In genomic region chr1:168499094-168500049, GRCh38 we compare ENCODE assay signal across 18 cellular contexts. TPM values are rescaled to one million over a fixed set of nuclear protein-coding genes. Genes with fewer than 3 reads are reported as not detected.
A peak's percentile ranks its signal among the peaks of the same experiment; 100 is the strongest.
DNase-seq lines count a peak whose midpoint lies in the region; ATAC-seq, FAIRE-seq and TF ChIP-seq lines count a peak whose summit lies in the region.
"Had no signal": no experiment of that assay in that cellular context is flagged by ENCODE, and none has a peak within 500 bp of the region (broad histone marks: within the 10 kb centered on the region; RNA-seq: fewer than 3 reads in every experiment).

No MANE protein-coding gene starts in this region.

- TF ChIP-seq CTCF in GM12878 (IDR thresholded peaks at IDR 0.05 in 2 of 3, conservative IDR thresholded peaks at IDR 0.05 in 1 of 3; ENCODE audit: control insufficient read depth in 2 of 3, extremely low read depth in 1 of 3, insufficient read depth in 1 of 3, low read depth in 3 of 3, low read length in 3 of 3) (no peak), progenitor cell of endocrine pancreas (IDR thresholded peaks at IDR 0.05; ENCODE audit: unreplicated experiment) (no peak)

- H3K9me3 Mint-ChIP-seq in progenitor cell of endocrine pancreas (ENCODE audit: low read depth): peaks cover 8% of the 10 kb centered on the region

- H3K9me2 ChIP-seq in Karpas-422 (replicated peaks; ENCODE audit: insufficient read depth, low read length): no peaks in the 10 kb centered on the region

- 30% methylated on average over 5 of the region's 5 CpGs for WGBS in GM12878 (ENCODE audit: insufficient coverage, insufficient replicate concordance, low lambda C conversion rate, missing lambda C conversion rate)

- no peak for TF ChIP-seq EP300 in GM12878 (IDR thresholded peaks at IDR 0.05; ENCODE audit: borderline replicate concordance in 1 of 2, control insufficient read depth in 1 of 2, low read depth in 2 of 2, low read length in 2 of 2)

- ATAC-seq in GM19463 (IDR thresholded peaks at IDR 0.05; ENCODE audit: unreplicated experiment) (peak; percentile 32), GM12878 (peak; percentile 64)

- no peak overlapping the region for H3K4me3 Mint-ChIP-seq in progenitor cell of endocrine pancreas (ENCODE audit: low read depth)
- H3K4me3 Mint-ChIP-seq: activated naive CD4-positive, alpha-beta T cell treated with anti-CD3 and anti-CD28 coated beads, Interleukin-2, amount 10 ng/mL, durations not matched to agents 7 days and 5 days had no signal

- H3K9me3 ChIP-seq in GM12878 (replicated peaks; ENCODE audit: control insufficient read depth, insufficient read depth, low read length) (no peaks in the 10 kb centered on the region), Karpas-422 (ENCODE audit: low read length) (no peaks in the 10 kb centered on the region)

- intact Hi-C loops in GM12878 (cut with micrococcal nuclease; ENCODE audit: unreplicated experiment): no loop called here

- H4K20me1 ChIP-seq in GM12878 (ENCODE audit: control insufficient read depth, insufficient read depth) (no peaks in the 10 kb centered on the region), Karpas-422 (ENCODE audit: insufficient read depth, low read depth, low read length) (no peaks in the 10 kb centered on the region)

- H3K4me1 ChIP-seq in GM12878 (ENCODE audit: control insufficient read depth, insufficient read depth, low read length) (no peaks in the 10 kb centered on the region; the same call in none of the 2 replicates), Karpas-422 (ENCODE audit: low read length) (no peaks in the 10 kb centered on the region)

- TF ChIP-seq POLR2A in GM12878 (IDR thresholded peaks at IDR 0.05; ENCODE audit: low read depth, low read length): no peak

- no peak overlapping the region for H3K27ac ChIP-seq in GM12878 (ENCODE audit: control insufficient read depth, insufficient read depth)
- H3K27ac ChIP-seq in Karpas-422 (ENCODE audit: low read length): no peak overlapping the region
- H3K27ac ChIP-seq: SK-N-MC, WERI-Rb-1 had no signal

- FAIRE-seq in GM12878 (lab: Jason Lieb, UNC): no peak

- H3K4me3 ChIP-seq in GM12878 (no peak overlapping the region), Karpas-422 (ENCODE audit: low read length) (no peak overlapping the region)
- H3K4me3 ChIP-seq: SK-N-MC had no signal

- CTCF ChIA-PET in GM12878 (lab: Yijun Ruan, JAX): interaction anchor here (1.0 kb wide), 1 partner anchor 12 kb away, joined by 5 read pairs; no protein-coding TSS in a partner anchor

- DNase-seq in OCI-M2 (lab: John Stamatoyannopoulos, UW; ENCODE audit: unreplicated experiment) (peak; percentile 9), GM12878 (ENCODE audit: low read depth, low spot score) (no peak), progenitor cell of endocrine pancreas (ENCODE audit: low spot score, unreplicated experiment) (no peak), Karpas-422 (no peak), mesenteric fat pad (ENCODE audit: low spot score) (no peak), DMS79 (lab: John Stamatoyannopoulos, UW) (no peak), NCI-H1417 treated with DMSO at 0.1 percent for 48 hours (lab: John Stamatoyannopoulos, UW) (no peak)
- DNase-seq: activated naive CD4-positive, alpha-beta T cell treated with anti-CD3 and anti-CD28 coated beads, Interleukin-2, amount 10 ng/mL, durations not matched to agents 7 days and 5 days; caudate nucleus; islet precursor cell; posterior cingulate gyrus; WERI-Rb-1 had no signal

- POLR2A ChIA-PET in GM12878 (lab: Charles Lee): no interaction called here

- no peak overlapping the region for H3K9ac ChIP-seq in GM12878 (ENCODE audit: control insufficient read depth, insufficient read depth, low read length)
- no peak overlapping the region for H3K9ac ChIP-seq in Karpas-422 (ENCODE audit: low read length)

- H2AFZ ChIP-seq in GM12878 (ENCODE audit: control insufficient read depth, low read depth, low read length) (no peak overlapping the region), Karpas-422 (ENCODE audit: low read length) (no peak overlapping the region)

- H3K36me3 Mint-ChIP-seq in progenitor cell of endocrine pancreas (ENCODE audit: insufficient read depth): no peaks in the 10 kb centered on the region

- peak overlapping the region; percentile 76 for H3K27ac Mint-ChIP-seq in progenitor cell of endocrine pancreas
- H3K27ac Mint-ChIP-seq: activated naive CD4-positive, alpha-beta T cell treated with anti-CD3 and anti-CD28 coated beads, Interleukin-2, amount 10 ng/mL, durations not matched to agents 7 days and 5 days had no signal

- RAD21 ChIA-PET in GM12878 (lab: Charles Lee; ENCODE audit: unreplicated experiment): interaction anchor here (1.2 kb wide), 1 partner anchor 31 kb away, joined by 4 read pairs; no protein-coding TSS in a partner anchor

- H3K4me2 ChIP-seq in GM12878 (ENCODE audit: control insufficient read depth, insufficient read depth) (no peak overlapping the region), Karpas-422 (ENCODE audit: low read depth, low read length, poor library complexity, severe bottlenecking) (no peak overlapping the region)

- SMC1A ChIA-PET in GM12878 (lab: Charles Lee; ENCODE audit: uncharacterized antibody, unreplicated experiment): interaction anchor here (1.3 to 10.2 kb wide), 5 partner anchors 11 to 57 kb away, joined by 4 to 125 read pairs (median 5); no protein-coding TSS in a partner anchor

- no peaks in the 10 kb centered on the region for H3K27me3 Mint-ChIP-seq in progenitor cell of endocrine pancreas
- H3K27me3 Mint-ChIP-seq: activated naive CD4-positive, alpha-beta T cell treated with anti-CD3 and anti-CD28 coated beads, Interleukin-2, amount 10 ng/mL, durations not matched to agents 7 days and 5 days had no signal

- TF ChIP-seq RAD21 in GM12878 (IDR thresholded peaks at IDR 0.05; ENCODE audit: insufficient read depth, low read depth, low read length): no peak

- in situ Hi-C loops in GM12878 (cut with MboI): no loop called here

- H3K36me3 ChIP-seq in GM12878 (ENCODE audit: control insufficient read depth in 2 of 2, insufficient read depth in 2 of 2, low read length in 1 of 2): no peaks in the 10 kb centered on the region
- H3K36me3 ChIP-seq in Karpas-422 (ENCODE audit: insufficient read depth, low read length): no peaks in the 10 kb centered on the region
- H3K36me3 ChIP-seq: WERI-Rb-1 had no signal

- no peaks in the 10 kb centered on the region for H3K27me3 ChIP-seq in GM12878 (replicated peaks in 1 of 2; ENCODE audit: control insufficient read depth in 2 of 2, insufficient read depth in 2 of 2, low read length in 1 of 2)
- H3K27me3 ChIP-seq in Karpas-422 (ENCODE audit: low read length): 0 out of 2 replicates have a peak, but pooled peaks cover 2% of the 10 kb centered on the region

- no TSS peak for BruUV-seq in GM12878 (replicated peaks; lab: Mats Ljungman, UMichigan)

- H3K79me2 ChIP-seq in GM12878 (ENCODE audit: control insufficient read depth, insufficient read depth, low read length) (no peaks in the 10 kb centered on the region), Karpas-422 (ENCODE audit: low read length) (no peaks in the 10 kb centered on the region)

- H3K4me1 Mint-ChIP-seq in progenitor cell of endocrine pancreas (ENCODE audit: low read depth): peaks cover 40% of the 10 kb centered on the region

TF ChIP-seq in GM12878, 131 proteins besides CTCF, POLR2A, EP300 and RAD21 (continues in another document):
- TF ChIP-seq SP1 (IDR thresholded peaks at IDR 0.05; ENCODE audit: low read depth, low read length): no peak
- no peak for TF ChIP-seq YY1 (IDR thresholded peaks at IDR 0.05; ENCODE audit: low read depth, low read length)
- no peak for TF ChIP-seq TBL1XR1 (IDR thresholded peaks at IDR 0.05; ENCODE audit: low read depth, low read length)
- TF ChIP-seq ZZZ3 (IDR thresholded peaks at IDR 0.05; ENCODE audit: control insufficient read depth, insufficient read length, low read depth): no peak
- TF ChIP-seq CBX5 (IDR thresholded peaks at IDR 0.05; ENCODE audit: low read depth): no peak

RNA-seq across cellular contexts. Expression of gene XCL2, which starts 44.4 kb away (rescaled TPM):
- 3.9 and 4.0 TPM in 2 replicates for total RNA-seq in GM12878 (2013; cell fraction: nucleolus; rRNA removed)
- total RNA-seq in GM12878 (2014; rRNA removed) (5.3 and 6.7 TPM in 2 replicates), GM12878 (2014; rRNA removed; fragmentation: Illumina TruSeq; extraction: Trizol) (4.5 and 5.3 TPM in 2 replicates), GM12878 (2021) (2.1 and 2.4 TPM in 2 replicates), progenitor cell of endocrine pancreas (not detected in 2 replicates), mesenteric fat pad (0.64 TPM)
- polyA plus RNA-seq in GM12878 (2011; ENCODE audit: low read depth): 1.6 TPM
- polyA plus RNA-seq in GM12878 (2011; rRNA removed) (204 and 299 TPM in 2 replicates), GM12878 (2014; fragmentation: Illumina TruSeq; extraction: Trizol) (5.2 and 6.3 TPM in 2 replicates), GM12878 (2014; fragmentation: Nextera tagmentation; extraction: Ambion mirVana) (1 to 10 TPM; 3.5 to 5.0 TPM), GM12878 (2014; rRNA removed) (4.5 and 4.9 TPM in 2 replicates), GM12878 (2016; fragmentation: Nextera tagmentation; extraction: Ambion mirVana) (1 to 10 TPM in 1 of 2 experiments, under 1 TPM in 1; 0.50 to 1.2 TPM)
- 523 and 1,399 TPM in 2 replicates for polyA plus RNA-seq in GM12878 (2011; cell fraction: cytosol; rRNA removed)
- polyA plus RNA-seq in GM12878 (2011; cell fraction: nucleus; rRNA removed): 82.3 and 200 TPM in 2 replicates
- 0.35 and 0.56 TPM in 2 replicates for polyA plus RNA-seq in GM12878 (2012)
- 102 and 163 TPM in 2 replicates for polyA minus RNA-seq in GM12878 (2011; rRNA and poly(A)+ RNA removed)
- 21.6 and 27.4 TPM in 2 replicates for polyA minus RNA-seq in GM12878 (2011; cell fraction: cytosol; rRNA and poly(A)+ RNA removed)
- polyA minus RNA-seq in GM12878 (2011; cell fraction: nucleus; rRNA and poly(A)+ RNA removed): 16.4 and 20.8 TPM in 2 replicates
- total RNA-seq in Karpas-422 (2014; rRNA removed; shearing (Covaris generic); ENCODE audit: low replicate concordance): not detected in 2 replicates
- total RNA-seq: glomerular endothelial cell, mucosa of gallbladder, temporal lobe had no signal
- polyA plus RNA-seq: BJ had no signal
